In genomic region chr16:70653809-70654771, GRCh38 we compare ENCODE assay signal across 8 cellular contexts. TPM values are rescaled to one million over a fixed set of nuclear protein-coding genes. Genes with fewer than 3 reads are reported as not detected.
DNase-seq lines count a peak whose midpoint lies in the region; ATAC-seq and TF ChIP-seq lines count a peak whose summit lies in the region.

No MANE protein-coding gene starts in this region.

- peak; percentile 82 for DNase-seq in GM10266 (ENCODE audit: extremely low spot score)
- peak; percentile 93 to 95 for DNase-seq in Kasumi-1 (lab: John Stamatoyannopoulos, UW)
- DNase-seq in SHP77 (lab: John Stamatoyannopoulos, UW) = peak; percentile 79 to 87
- peak; percentile 60 for DNase-seq in activated T-helper 9 cell treated with anti-CD3 and anti-CD28 coated beads, Interleukin-2, amount 50 U/mL, for 16 hours (ENCODE audit: low read depth)
- DNase-seq in foreskin fibroblast = peak; percentile 73 to 91
- peak; percentile 91 for DNase-seq in neuronal stem cell (ENCODE audit: low spot score)
- peak; percentile 77 for DNase-seq in stomach

- TF ChIP-seq POLR2A in stomach (IDR thresholded peaks at IDR 0.05) = no peak

- H3K4me2 ChIP-seq in neuronal stem cell (ENCODE audit: insufficient read depth, low read length, poor library complexity, severe bottlenecking) = no peak overlapping the region

- H3K23ac ChIP-seq in neuronal stem cell (ENCODE audit: low read depth, low read length, poor library complexity) = no peak overlapping the region

- H4K8ac ChIP-seq in neuronal stem cell (ENCODE audit: low read depth, low read length) = peak overlapping the region; percentile 19

- H2BK15ac ChIP-seq in neuronal stem cell (ENCODE audit: low read length) = no peak overlapping the region

- H3K36me3 ChIP-seq in neuronal stem cell (replicated peaks in 1 of 2; ENCODE audit: control insufficient read depth in 2 of 2, insufficient read depth in 2 of 2, low read length in 2 of 2) (no peaks in the 10 kb centered on the region), stomach (no peaks in the 10 kb centered on the region)

- H2BK120ac ChIP-seq in neuronal stem cell (ENCODE audit: low read depth, low read length) = peak overlapping the region; percentile 21

- H2AFZ ChIP-seq in neuronal stem cell (ENCODE audit: low read length) = peak overlapping the region; percentile 82

- H3K4me3 ChIP-seq in foreskin fibroblast (ENCODE audit: low read depth in 1 of 2, low read length in 2 of 2) (peak overlapping the region; percentile 31 to 44), neuronal stem cell (ENCODE audit: low read length in 2 of 2) (no peak overlapping the region), stomach (peak overlapping the region; percentile 13 to 30 (median 20))

- peak overlapping the region; percentile 37 for H3K9ac ChIP-seq in neuronal stem cell (ENCODE audit: low read depth, low read length, poor library complexity)

- peak overlapping the region; percentile 88 for H3K18ac ChIP-seq in neuronal stem cell (ENCODE audit: low read length)

- WGBS in neuronal stem cell (ENCODE audit: extremely low coverage in 2 of 2, insufficient read length in 2 of 2, insufficient replicate concordance in 1 of 2), 2 donors = no CpG with 5 or more reads among the region's 35 CpGs
- WGBS in stomach, 5 donors = 18 to 48% (median 41%) methylated on average over 23 to 35 of the region's 35 CpGs

- TF ChIP-seq CTCF in GM10266 (IDR thresholded peaks at IDR 0.05; ENCODE audit: control insufficient read depth, insufficient read depth, low read depth, missing control alignments) (peak; percentile 91), foreskin fibroblast (IDR thresholded peaks at IDR 0.05; ENCODE audit: low read depth, low read length) (peak; percentile 79), stomach (IDR thresholded peaks at IDR 0.05) (peak in 6 of 7 experiments; percentile 28 to 94 (median 91))

- H2BK12ac ChIP-seq in neuronal stem cell (ENCODE audit: low read length) = peak overlapping the region; percentile 50

- no peak overlapping the region for H4K91ac ChIP-seq in neuronal stem cell (ENCODE audit: low read depth, low read length, poor library complexity)

- peak overlapping the region; percentile 37 for H2AK5ac ChIP-seq in neuronal stem cell (ENCODE audit: low read depth, low read length)

- H3K9me3 ChIP-seq in neuronal stem cell (replicated peaks in 1 of 2; ENCODE audit: control insufficient read depth in 2 of 2, insufficient read depth in 1 of 2, low read depth in 1 of 2, low read length in 2 of 2) = peaks cover 2 to 4% of the 10 kb centered on the region in 2 donors
- H3K9me3 ChIP-seq in stomach = no peaks in the 10 kb centered on the region

- H3K14ac ChIP-seq in neuronal stem cell (ENCODE audit: low read length) = peak overlapping the region; percentile 17

- H3K4ac ChIP-seq in neuronal stem cell (ENCODE audit: low read length) = peak overlapping the region; percentile 8

- ATAC-seq in GM19452 (IDR thresholded peaks at IDR 0.05; ENCODE audit: unreplicated experiment) = no peak

- no peaks in the 10 kb centered on the region for H3K79me1 ChIP-seq in neuronal stem cell (ENCODE audit: low read depth, low read length)

- no peak for TF ChIP-seq EP300 in stomach (IDR thresholded peaks at IDR 0.05)

- H3K4me1 ChIP-seq in neuronal stem cell (ENCODE audit: control insufficient read depth in 2 of 2, insufficient read depth in 1 of 2, low read depth in 1 of 2, low read length in 2 of 2) (peaks cover 0 to 2% of the 10 kb centered on the region in 2 donors), stomach (peaks cover 8 to 18% (median 14%) of the 10 kb centered on the region in 4 donors)

- H3K27ac ChIP-seq in neuronal stem cell (replicated peaks; ENCODE audit: low read length) (no peak overlapping the region), stomach (peak overlapping the region in 2 of 5 donors; percentile 24 to 63)

- peak overlapping the region; percentile 77 for H2BK5ac ChIP-seq in neuronal stem cell (ENCODE audit: low read length)

- no peaks in the 10 kb centered on the region for H3K27me3 ChIP-seq in neuronal stem cell (ENCODE audit: control insufficient read depth in 3 of 3, insufficient read depth in 3 of 3, low read depth in 1 of 3, low read length in 3 of 3)
- no peaks in the 10 kb centered on the region for H3K27me3 ChIP-seq in stomach

- intact Hi-C loops in stomach (cut with DNase I; ENCODE audit: low total_unique reads) = loop anchor here (10.0 kb wide), 1 partner anchor 119 kb away; no protein-coding TSS in a partner anchor

RNA-seq across cellular contexts. Expression of gene IL34, which starts 7.7 kb away (rescaled TPM):
- not detected for polyA plus RNA-seq in neuronal stem cell (2013, experiment 1 of 2)
- polyA plus RNA-seq in neuronal stem cell (2013, experiment 2 of 2) = 0.03 TPM
- total RNA-seq in stomach = 1 to 10 TPM in 1 of 5 donors, under 1 TPM in 2, not detected in 2; 0.45 to 2.0 (median 0.87) TPM
- polyA plus RNA-seq in stomach = 1 to 10 TPM; 1.5 to 5.9 (median 2.1) TPM

RNA-seq across cellular contexts. Expression of gene MTSS2, which starts 31.8 kb away (rescaled TPM):
- 45.9 TPM for polyA plus RNA-seq in neuronal stem cell (2013, experiment 1 of 2)
- 48.5 TPM for polyA plus RNA-seq in neuronal stem cell (2013, experiment 2 of 2)
- total RNA-seq in stomach = 10 to 100 TPM in 4 of 5 donors, 1 to 10 TPM in 1; 5.8 to 50.7 (median 17.4) TPM
- 10 to 100 TPM; 19.7 to 42.2 (median 33.0) TPM for polyA plus RNA-seq in stomach

Comparison
In these comparisons a context has a peak if more than half of its experiments do, and no peak if none do; other contexts are left out.
1. H3K4me3 ChIP-seq: peak in foreskin fibroblast (2 of 2) and stomach (4 of 4); none in neuronal stem cell (0 of 2).
2. Peak in every context shown above with its lines, with median percentiles within 50 percentile points of each other: DNase-seq and CTCF ChIP-seq.